25 cellular contexts compared by ENCODE assay signal in the genomic region with DNA sequence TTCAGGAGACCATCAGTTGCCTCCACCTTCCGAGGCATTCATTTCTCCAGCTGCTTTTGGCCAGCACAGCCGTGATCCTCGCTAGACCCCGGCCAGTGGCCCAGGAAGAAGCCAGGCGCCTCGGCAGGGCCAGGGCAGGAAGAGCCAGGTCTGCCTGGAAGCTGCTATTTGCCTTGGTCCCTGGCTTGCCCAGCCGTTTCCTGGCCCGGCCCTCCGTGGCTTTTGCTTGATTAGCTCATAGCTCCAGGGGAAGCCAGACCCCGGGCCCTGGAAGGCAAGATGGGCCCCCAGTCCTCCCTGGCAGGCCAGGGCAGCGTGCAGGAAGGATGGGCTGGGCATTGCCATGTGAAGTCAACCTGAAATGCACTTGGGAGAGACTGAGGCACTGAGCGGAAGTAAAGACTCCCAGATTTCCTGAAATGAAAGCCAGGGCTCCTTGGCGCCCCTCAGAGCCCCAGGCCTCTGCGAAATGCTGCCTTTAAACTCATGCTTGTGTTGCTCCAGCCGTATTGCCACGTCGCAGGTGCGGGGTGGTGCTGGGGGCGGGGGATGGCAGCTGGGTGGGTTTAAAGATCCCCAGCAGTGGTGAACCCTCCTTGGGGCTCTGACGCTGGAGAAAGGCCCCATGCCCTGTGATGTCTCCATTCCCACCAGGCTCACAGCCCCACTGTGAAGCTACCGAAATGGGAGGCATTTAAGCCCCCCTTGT.
DNase-seq lines count a peak whose midpoint lies in the region; ATAC-seq and TF ChIP-seq lines count a peak whose summit lies in the region.
"Had no signal": no experiment of that assay in that cellular context is flagged by ENCODE, and none has a peak within 500 bp of the region (broad histone marks: within the 10 kb centered on the region; RNA-seq: fewer than 3 reads in every experiment).

No MANE protein-coding gene starts in this region.

- DNase-seq in Right ventricle myocardium superior (peak; percentile 54), Right ventricle myocardium inferior (ENCODE audit: missing footprints) (no peak), upper lobe of left lung (no peak), RPMI8226 (no peak), NCI-H1694 treated with DMSO at 0.1 percent for 48 hours (lab: John Stamatoyannopoulos, UW) (no peak), kidney glomerular epithelial cell (lab: John Stamatoyannopoulos, UW) (no peak)
- DNase-seq: activated naive CD8-positive, alpha-beta T cell treated with anti-CD3 and anti-CD28 coated beads, Interleukin-2, amount 10 ng/mL, durations not matched to agents 7 days and 5 days; CD4-positive, alpha-beta memory T cell; dorsolateral prefrontal cortex; foreskin fibroblast; hippocampal formation; NCI-H1105 treated with DMSO at 0.1 percent for 48 hours; NCI-H2029 treated with DMSO at 0.1 percent for 48 hours; OCI-M1; SHP77 treated with DMSO at 0.1 percent for 48 hours; T-helper 9 cell; testis had no signal

- H3K36me3 ChIP-seq in esophagus (ENCODE audit: control insufficient read depth in 2 of 2, insufficient read depth in 2 of 2, low read length in 1 of 2): no peaks in the 10 kb centered on the region
- H3K36me3 ChIP-seq in parathyroid adenoma (ENCODE audit: control insufficient read depth, insufficient read depth, low read length): no peaks in the 10 kb centered on the region
- H3K36me3 ChIP-seq in upper lobe of left lung: no peaks in the 10 kb centered on the region
- H3K36me3 ChIP-seq: neutrophil had no signal

- H3K79me2 ChIP-seq in parathyroid adenoma: peaks cover 54% of the 10 kb centered on the region

- intact Hi-C loops in Right ventricle myocardium superior (cut with DNase I): no loop called here
- intact Hi-C loops in Right ventricle myocardium inferior (cut with DNase I): no loop called here

- no peak for TF ChIP-seq POLR2A in upper lobe of left lung (IDR thresholded peaks at IDR 0.05)

- H3K9me3 ChIP-seq in esophagus (ENCODE audit: control insufficient read depth in 2 of 2, insufficient read depth in 1 of 2, low read depth in 1 of 2, low read length in 1 of 2): no peaks in the 10 kb centered on the region
- no peaks in the 10 kb centered on the region for H3K9me3 ChIP-seq in parathyroid adenoma (ENCODE audit: control insufficient read depth, low read length)
- H3K9me3 ChIP-seq in upper lobe of left lung: no peaks in the 10 kb centered on the region
- H3K9me3 ChIP-seq: neutrophil, testis had no signal

- no peak overlapping the region for H3K4me2 ChIP-seq in parathyroid adenoma (ENCODE audit: low read length)
- H3K4me2 ChIP-seq: smooth muscle cell had no signal

- H2AFZ ChIP-seq in parathyroid adenoma: no peak overlapping the region

- H3K27ac ChIP-seq in esophagus (ENCODE audit: low read depth in 2 of 2, low read length in 1 of 2) (peak overlapping the region; percentile 5 to 69), parathyroid adenoma (peak overlapping the region; percentile 86), upper lobe of left lung (peak overlapping the region; percentile 32 to 86 (median 63))
- H3K27ac ChIP-seq: 22Rv1, neutrophil, testis had no signal

- 86 to 88% methylated on average over 21 of the region's 21 CpGs for WGBS in esophagus, 2 donors
- WGBS in upper lobe of left lung, 2 donors: 90 to 99% methylated on average over 9 to 21 of the region's 21 CpGs

- TF ChIP-seq EP300 in upper lobe of left lung (IDR thresholded peaks at IDR 0.05): no peak

- TF ChIP-seq CTCF in parathyroid adenoma (IDR thresholded peaks at IDR 0.05) (no peak), upper lobe of left lung (IDR thresholded peaks at IDR 0.05) (no peak)

- peaks cover 0 to 4% of the 10 kb centered on the region in 2 donors for H3K4me1 ChIP-seq in esophagus (ENCODE audit: control insufficient read depth in 2 of 2, insufficient read depth in 2 of 2, low read length in 1 of 2)
- H3K4me1 ChIP-seq in parathyroid adenoma: peaks cover 54% of the 10 kb centered on the region
- H3K4me1 ChIP-seq in upper lobe of left lung: peaks cover 70 to 86% (median 77%) of the 10 kb centered on the region in 4 donors

- H3K9ac ChIP-seq in parathyroid adenoma: no peak overlapping the region

- H3K27me3 ChIP-seq in esophagus (ENCODE audit: control insufficient read depth in 1 of 2, insufficient read depth in 2 of 2, low read length in 2 of 2): no peaks in the 10 kb centered on the region
- H3K27me3 ChIP-seq in parathyroid adenoma (ENCODE audit: control insufficient read depth, insufficient read depth, low read length): no peaks in the 10 kb centered on the region
- no peaks in the 10 kb centered on the region for H3K27me3 ChIP-seq in upper lobe of left lung
- H3K27me3 ChIP-seq: dorsolateral prefrontal cortex, testis had no signal

- no peak for ATAC-seq in Right ventricle myocardium superior (ENCODE audit: poor library complexity)
- ATAC-seq in Right ventricle myocardium inferior: no peak
- no peak for ATAC-seq in upper lobe of left lung (ENCODE audit: low FRiP score in 2 of 2)
- ATAC-seq: stimulated activated effector memory CD8-positive, alpha-beta T cell treated with anti-CD3 and anti-CD28 coated beads, Interleukin-12 subunit alpha, Interleukin-12 subunit beta, amount 100 ng/mL, for 72 hours; WTC11 had no signal

- H3K4me3 ChIP-seq in esophagus (ENCODE audit: low read depth in 1 of 2, low read length in 2 of 2): no peak overlapping the region
- H3K4me3 ChIP-seq in parathyroid adenoma (ENCODE audit: low read depth, low read length): no peak overlapping the region
- no peak overlapping the region for H3K4me3 ChIP-seq in upper lobe of left lung
- H3K4me3 ChIP-seq: dorsolateral prefrontal cortex, lung, smooth muscle cell, testis had no signal
